ENCODE assay signal across 25 cellular contexts in the genomic region with DNA sequence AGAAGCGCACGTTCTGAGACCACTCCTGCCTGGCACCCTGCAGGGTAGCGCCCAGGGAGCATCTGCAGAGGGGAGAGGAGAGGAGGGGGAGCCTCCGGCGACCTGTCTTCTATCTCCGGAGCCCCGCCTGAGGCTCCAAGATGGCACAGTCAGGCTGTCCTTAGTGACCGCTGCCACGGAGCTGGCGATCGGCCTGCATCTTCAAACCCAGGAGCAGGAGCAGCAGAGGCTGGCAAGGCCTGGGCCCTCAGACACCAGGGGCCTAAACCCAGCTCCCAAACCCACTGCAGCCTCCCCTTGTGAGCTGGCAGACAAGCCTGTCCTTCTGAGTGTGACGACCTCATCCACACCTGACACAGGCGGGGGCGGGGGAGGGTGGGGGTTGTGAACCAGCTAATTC. TPM values are rescaled to one million over a fixed set of nuclear protein-coding genes. Genes with fewer than 3 reads are reported as not detected.
A peak's percentile ranks its signal among the peaks of the same experiment; 100 is the strongest.
DNase-seq lines count a peak whose midpoint lies in the region; ATAC-seq, FAIRE-seq and TF ChIP-seq lines count a peak whose summit lies in the region.
"Had no signal": no experiment of that assay in that cellular context is flagged by ENCODE, and none has a peak within 500 bp of the region (broad histone marks: within the 10 kb centered on the region; RNA-seq: fewer than 3 reads in every experiment).

No MANE protein-coding gene starts in this region.

- H3K36me3 ChIP-seq in BLaER1 (peaks cover 30% of the 10 kb centered on the region), kidney (ENCODE audit: control insufficient read depth in 1 of 2, insufficient read depth in 2 of 2, low read length in 2 of 2) (peaks cover 7 to 12% of the 10 kb centered on the region in 2 donors)

- BruUV-seq in Calu3 (replicated peaks; lab: Mats Ljungman, UMichigan) = TSS peak; percentile 23

- H3K27me3 ChIP-seq in BLaER1 = no peaks in the 10 kb centered on the region

- H3K4me1 Mint-ChIP-seq in Calu3 (ENCODE audit: low read depth, unreplicated experiment) = no peaks in the 10 kb centered on the region
- H3K4me1 Mint-ChIP-seq: GM23338 had no signal

- peaks cover 57% of the 10 kb centered on the region for H4K20me1 ChIP-seq in BLaER1

- intact Hi-C loops in left cardiac atrium (cut with DNase I) = no loop called here
- intact Hi-C loops in Right ventricle myocardium superior (cut with DNase I) = no loop called here
- intact Hi-C loops in Calu3 (cut with micrococcal nuclease; ENCODE audit: unreplicated experiment) = no loop called here
- intact Hi-C loops in kidney (cut with DNase I) = no loop called here

- no peaks in the 10 kb centered on the region for H3K27me3 Mint-ChIP-seq in Calu3 (ENCODE audit: unreplicated experiment)
- H3K27me3 Mint-ChIP-seq: CD4-positive, CD25-positive, alpha-beta regulatory T cell had no signal

- H3K4me3 ChIP-seq in BLaER1 (no peak overlapping the region), kidney (ENCODE audit: low read length in 2 of 2) (no peak overlapping the region)
- H3K4me3 ChIP-seq: GM12878, GM23338 had no signal

- peaks cover 20% of the 10 kb centered on the region for H3K36me3 Mint-ChIP-seq in Calu3 (ENCODE audit: insufficient read depth, unreplicated experiment)

- H3K27ac ChIP-seq in BLaER1 (no peak overlapping the region), kidney (ENCODE audit: low read depth in 2 of 2, low read length in 2 of 2) (no peak overlapping the region)
- H3K27ac ChIP-seq: C4-2B had no signal

- H3K9ac ChIP-seq in BLaER1 = no peak overlapping the region
- no peak overlapping the region for H3K9ac ChIP-seq in kidney (ENCODE audit: low read length in 2 of 2)

- peak overlapping the region; percentile 77 for H3K4me2 ChIP-seq in BLaER1
- H3K4me2 ChIP-seq: GM23338 had no signal

- no peak for TF ChIP-seq CTCF in Calu3 (IDR thresholded peaks at IDR 0.05; ENCODE audit: unreplicated experiment)
- no peak for TF ChIP-seq CTCF in kidney (IDR thresholded peaks at IDR 0.05; ENCODE audit: borderline replicate concordance, extremely low read depth, insufficient read depth)

- H3K9me3 ChIP-seq in BLaER1 (no peaks in the 10 kb centered on the region), kidney (ENCODE audit: control insufficient read depth in 1 of 2, low read length in 2 of 2) (no peaks in the 10 kb centered on the region)
- H3K9me3 ChIP-seq: Caco-2 had no signal

- FAIRE-seq in kidney (lab: Jason Lieb, UNC) = no peak
- FAIRE-seq: D721Med, GM12878, GM19239 had no signal

- DNase-seq in left cardiac atrium (peak; percentile 17), Right ventricle myocardium superior (no peak), Calu3 (no peak), kidney (peak; percentile 59), islet precursor cell (no peak)
- DNase-seq: Caco-2; CD4-positive, CD25-positive, alpha-beta regulatory T cell; DMS 273 treated with DMSO at 0.1 percent for 48 hours; DMS79; EL; GDM1; H9 had no signal

- H3K9me3 Mint-ChIP-seq in Calu3 (ENCODE audit: low read depth, unreplicated experiment) = no peaks in the 10 kb centered on the region
- H3K9me3 Mint-ChIP-seq: CD4-positive, CD25-positive, alpha-beta regulatory T cell; CD8-positive, alpha-beta T cell; GM23338; H9 had no signal

- H3K27ac Mint-ChIP-seq in Calu3 (ENCODE audit: unreplicated experiment) = no peak overlapping the region
- H3K27ac Mint-ChIP-seq: CD4-positive, CD25-positive, alpha-beta regulatory T cell; CD8-positive, alpha-beta T cell; GM23338; H9 had no signal

- peaks cover 72% of the 10 kb centered on the region for H3K4me1 ChIP-seq in BLaER1
- H3K4me1 ChIP-seq in kidney (ENCODE audit: control insufficient read depth in 1 of 2, insufficient read depth in 1 of 2, low read depth in 1 of 2, low read length in 2 of 2) = no peaks in the 10 kb centered on the region
- H3K4me1 ChIP-seq: Caco-2 had no signal

- no peak overlapping the region for H3K4me3 Mint-ChIP-seq in Calu3 (ENCODE audit: low read depth, unreplicated experiment)
- H3K4me3 Mint-ChIP-seq: CD4-positive, CD25-positive, alpha-beta regulatory T cell; CD8-positive, alpha-beta T cell; GM23338; H9 had no signal

- CTCF ChIA-PET in Calu3 (lab: Charles Lee) = no interaction called here

- ATAC-seq in left cardiac atrium (no peak), Right ventricle myocardium superior (ENCODE audit: poor library complexity) (no peak), GM21447 (IDR thresholded peaks at IDR 0.05; ENCODE audit: unreplicated experiment) (no peak)
- ATAC-seq: CD8-positive, alpha-beta T cell; GM12878; GM23338; HCT116 had no signal

RNA-seq across cellular contexts. Expression of gene TOLLIP, which starts 34.9 kb away (rescaled TPM):
- total RNA-seq in left cardiac atrium = 10 to 100 TPM; 43.4 to 50.8 TPM
- total RNA-seq in Right ventricle myocardium superior = 49.9 TPM
- 53.4 and 64.9 TPM in 2 replicates for total RNA-seq in Calu3 (2022)
- total RNA-seq in kidney = 65.5 TPM
- polyA plus RNA-seq in kidney (ENCODE audit: insufficient read depth, low read depth, low replicate concordance) = 88.0 TPM

RNA-seq across cellular contexts. Expression of gene MUC5B, which starts 51.6 kb away (rescaled TPM):
- not detected for total RNA-seq in left cardiac atrium
- not detected for total RNA-seq in Right ventricle myocardium superior
- total RNA-seq in Calu3 (2022) = 3.4 and 10.5 TPM in 2 replicates
- 0.38 TPM for total RNA-seq in kidney
- not detected for polyA plus RNA-seq in kidney (ENCODE audit: insufficient read depth, low read depth, low replicate concordance)
- total RNA-seq: A172; A673; Caco-2; CD4-positive, CD25-positive, alpha-beta regulatory T cell; CD8-positive, alpha-beta T cell; H4; H9 had no signal
- polyA plus RNA-seq: BJ; CD4-positive, CD25-positive, alpha-beta regulatory T cell; GM12878 had no signal

Comparison
In these comparisons a context has a peak if more than half of its experiments do, and no peak if none do; other contexts are left out.
1. DNase-seq: peak in left cardiac atrium (single experiment) and kidney (single experiment); none in Right ventricle myocardium superior (single experiment), Calu3 (single experiment) and islet precursor cell (single experiment).